1 cellular context compared by ENCODE assay signal in genomic region chr10:78542536-78542935, GRCh38.
TF ChIP-seq lines count a peak whose summit lies in the region.

No MANE protein-coding gene starts in this region.

TF ChIP-seq in H1, 55 proteins besides CTCF, POLR2A, EP300 and RAD21 (continued from another document):
- TF ChIP-seq CBX5 (IDR thresholded peaks at IDR 0.05; ENCODE audit: low read depth, low read length) (no peak), KDM1A (IDR thresholded peaks at IDR 0.05; ENCODE audit: borderline replicate concordance, low read length) (no peak), BACH1 (IDR thresholded peaks at IDR 0.05; ENCODE audit: low read length) (no peak), SAP30 (IDR thresholded peaks at IDR 0.05; ENCODE audit: insufficient read depth, insufficient replicate concordance, low read length) (no peak)
